Comparison of ENCODE assay signal across 17 cellular contexts in genomic region chr16:49382916-49383315, GRCh38. TPM values are rescaled to one million over a fixed set of nuclear protein-coding genes. Genes with fewer than 3 reads are reported as not detected.
A peak's percentile ranks its signal among the peaks of the same experiment; 100 is the strongest.
DNase-seq lines count a peak whose midpoint lies in the region; FAIRE-seq and TF ChIP-seq lines count a peak whose summit lies in the region.
"Had no signal": no experiment of that assay in that cellular context is flagged by ENCODE, and none has a peak within 500 bp of the region (broad histone marks: within the 10 kb centered on the region; RNA-seq: fewer than 3 reads in every experiment).

No MANE protein-coding gene starts in this region.

- no peak overlapping the region for H3K4me3 ChIP-seq in GM12864 (ENCODE audit: low read depth, low read length)
- H3K4me3 ChIP-seq in H7 (ENCODE audit: insufficient read depth, low read depth, low read length), result no peak overlapping the region
- H3K4me3 ChIP-seq in SU-DHL-6 (ENCODE audit: insufficient read depth, low read length, poor library complexity, severe bottlenecking), result no peak overlapping the region
- H3K4me3 ChIP-seq in CD8-positive, alpha-beta memory T cell (ENCODE audit: low read length), result no peak overlapping the region
- H3K4me3 ChIP-seq in hepatocyte, result no peak overlapping the region
- H3K4me3 ChIP-seq in small intestine (ENCODE audit: low read depth in 1 of 2, low read length in 2 of 2), result no peak overlapping the region
- H3K4me3 ChIP-seq: spleen had no signal

- no peak overlapping the region for H3K27ac Mint-ChIP-seq in CD8-positive, alpha-beta memory T cell
- H3K27ac Mint-ChIP-seq: activated CD4-positive, alpha-beta memory T cell treated with anti-CD3 and anti-CD28 coated beads for 36 hours had no signal

- H3K27me3 ChIP-seq in H7 (ENCODE audit: control insufficient read depth, insufficient read depth, low read length), result no peaks in the 10 kb centered on the region; the same call in 1 of the 2 replicates
- no peaks in the 10 kb centered on the region for H3K27me3 ChIP-seq in SU-DHL-6 (ENCODE audit: low read length)
- H3K27me3 ChIP-seq in CD8-positive, alpha-beta memory T cell (ENCODE audit: insufficient read depth, low read length, poor library complexity, severe bottlenecking), result no peaks in the 10 kb centered on the region
- H3K27me3 ChIP-seq in hepatocyte, result no peaks in the 10 kb centered on the region
- no peaks in the 10 kb centered on the region for H3K27me3 ChIP-seq in small intestine (ENCODE audit: control insufficient read depth in 2 of 2, insufficient read depth in 2 of 2, low read length in 2 of 2)

- H3K9me3 Mint-ChIP-seq in CD8-positive, alpha-beta memory T cell, result peaks cover 5 to 19% (median 12%) of the 10 kb centered on the region in 5 donors

- no peaks in the 10 kb centered on the region for H3F3A ChIP-seq in SU-DHL-6 (ENCODE audit: insufficient read depth)

- no peak for DNase-seq in GM12864 (ENCODE audit: low read depth)
- DNase-seq in H7, result peak; percentile 62
- DNase-seq in left kidney (ENCODE audit: low read depth, low spot score), result peak; percentile 9
- no peak for DNase-seq in CD8-positive, alpha-beta memory T cell
- no peak for DNase-seq in hepatocyte (ENCODE audit: low spot score)
- no peak for DNase-seq in small intestine
- DNase-seq: activated CD4-positive, alpha-beta memory T cell treated with anti-CD3 and anti-CD28 coated beads for 36 hours; central memory CD4-positive, alpha-beta T cell; hippocampal formation; mammary epithelial cell; NCI-H187 treated with DMSO at 0.1 percent for 48 hours; spleen had no signal

- no peaks in the 10 kb centered on the region for H3K36me3 ChIP-seq in H7 (replicated peaks; ENCODE audit: control insufficient read depth, insufficient read depth, low read length)
- no peaks in the 10 kb centered on the region for H3K36me3 ChIP-seq in SU-DHL-6 (ENCODE audit: low read length)
- no peaks in the 10 kb centered on the region for H3K36me3 ChIP-seq in CD8-positive, alpha-beta memory T cell (ENCODE audit: insufficient read depth, low read length)
- no peaks in the 10 kb centered on the region for H3K36me3 ChIP-seq in hepatocyte (replicated peaks; ENCODE audit: insufficient read depth, low read depth)
- no peaks in the 10 kb centered on the region for H3K36me3 ChIP-seq in small intestine (ENCODE audit: control insufficient read depth in 2 of 2, insufficient read depth in 2 of 2, low read length in 2 of 2)
- H3K36me3 ChIP-seq: spleen had no signal

- no peaks in the 10 kb centered on the region for H3K4me1 ChIP-seq in CD8-positive, alpha-beta memory T cell (ENCODE audit: insufficient read depth, low read length)
- no peaks in the 10 kb centered on the region for H3K4me1 ChIP-seq in hepatocyte (ENCODE audit: insufficient read depth)
- no peaks in the 10 kb centered on the region for H3K4me1 ChIP-seq in small intestine (ENCODE audit: control insufficient read depth in 2 of 2, insufficient read depth in 1 of 2, low read depth in 1 of 2, low read length in 1 of 2)
- H3K4me1 ChIP-seq: spleen had no signal

- H2AFZ ChIP-seq in SU-DHL-6 (ENCODE audit: low read depth, low read length, severe bottlenecking) (no peak overlapping the region), hepatocyte (no peak overlapping the region)

- no peaks in the 10 kb centered on the region for H4K20me1 ChIP-seq in SU-DHL-6 (ENCODE audit: low read depth, low read length)
- no peaks in the 10 kb centered on the region for H4K20me1 ChIP-seq in hepatocyte (ENCODE audit: insufficient read depth, poor library complexity, severe bottlenecking)

- H3K9me2 ChIP-seq in SU-DHL-6 (replicated peaks; ENCODE audit: insufficient read depth, low read length) (no peaks in the 10 kb centered on the region), hepatocyte (replicated peaks; ENCODE audit: insufficient read depth) (no peaks in the 10 kb centered on the region)

- H3K36me3 Mint-ChIP-seq in CD8-positive, alpha-beta memory T cell, result peaks cover 0 to 4% (median 0%) of the 10 kb centered on the region in 3 donors
- H3K36me3 Mint-ChIP-seq: activated CD4-positive, alpha-beta memory T cell treated with anti-CD3 and anti-CD28 coated beads for 36 hours had no signal

- CTCF ChIA-PET in CD8-positive, alpha-beta memory T cell (lab: Charles Lee), result no interaction called here

- peaks cover 2 to 5% of the 10 kb centered on the region in 2 donors for H3K27me3 Mint-ChIP-seq in CD8-positive, alpha-beta memory T cell
- H3K27me3 Mint-ChIP-seq: activated CD4-positive, alpha-beta memory T cell treated with anti-CD3 and anti-CD28 coated beads for 36 hours had no signal

- H3K4me3 Mint-ChIP-seq in CD8-positive, alpha-beta memory T cell, result no peak overlapping the region
- H3K4me3 Mint-ChIP-seq: activated CD4-positive, alpha-beta memory T cell treated with anti-CD3 and anti-CD28 coated beads for 36 hours had no signal

- POLR2A ChIA-PET in CD8-positive, alpha-beta memory T cell (lab: Charles Lee), result no interaction called here

- H3K4me1 Mint-ChIP-seq in CD8-positive, alpha-beta memory T cell, result no peaks in the 10 kb centered on the region

- no peak overlapping the region for H3K9ac ChIP-seq in SU-DHL-6 (ENCODE audit: low read length)

- 17% methylated on average over 1 of the region's 1 CpG for WGBS in hepatocyte (ENCODE audit: low lambda C conversion rate, missing lambda C conversion rate)
- 29 to 33% (median 31%) methylated on average over 1 of the region's 1 CpG for WGBS in small intestine, 3 donors

- TF ChIP-seq CTCF in GM12864 (IDR thresholded peaks at IDR 0.05; ENCODE audit: low read depth, low read length, missing control alignments), result peak; percentile 57
- peak; percentile 36 for TF ChIP-seq CTCF in SU-DHL-6 (IDR thresholded peaks at IDR 0.05; ENCODE audit: insufficient read depth, low read length, poor library complexity, severe bottlenecking)
- TF ChIP-seq CTCF in hepatocyte (IDR thresholded peaks at IDR 0.05; ENCODE audit: poor library complexity), result no peak

- H3K79me2 ChIP-seq in SU-DHL-6 (ENCODE audit: insufficient read depth, low read length) (no peaks in the 10 kb centered on the region), hepatocyte (no peaks in the 10 kb centered on the region)

- FAIRE-seq in small intestine (lab: Jason Lieb, UNC), result no peak

- H3K9me3 ChIP-seq in SU-DHL-6 (ENCODE audit: insufficient read depth, low read length) (no peaks in the 10 kb centered on the region), hepatocyte (ENCODE audit: low read depth) (no peaks in the 10 kb centered on the region), small intestine (ENCODE audit: control insufficient read depth, low read depth) (no peaks in the 10 kb centered on the region)
- H3K9me3 ChIP-seq in CD8-positive, alpha-beta memory T cell (ENCODE audit: low read length), result no peaks in the 10 kb centered on the region

- H3K27ac ChIP-seq in SU-DHL-6 (ENCODE audit: low read depth, low read length) (no peak overlapping the region), hepatocyte (no peak overlapping the region), small intestine (ENCODE audit: low read depth in 1 of 2, low read length in 1 of 2) (no peak overlapping the region)
- no peak overlapping the region for H3K27ac ChIP-seq in CD8-positive, alpha-beta memory T cell (ENCODE audit: low read depth, low read length)
- H3K27ac ChIP-seq: spleen had no signal

- H3K4me2 ChIP-seq in SU-DHL-6 (ENCODE audit: low read depth, low read length, poor library complexity, severe bottlenecking) (no peak overlapping the region), hepatocyte (no peak overlapping the region)

RNA-seq across cellular contexts. Expression of gene C16orf78, which starts 9.3 kb away (rescaled TPM):
- not detected in 2 replicates for total RNA-seq in H7 (2014; rRNA removed; shearing (Covaris generic))
- not detected for total RNA-seq in CD8-positive, alpha-beta memory T cell
- not detected for polyA plus RNA-seq in CD8-positive, alpha-beta memory T cell
- total RNA-seq in hepatocyte, result not detected in 2 replicates
- polyA plus RNA-seq in hepatocyte, result not detected in 2 replicates
- not detected for polyA plus RNA-seq in small intestine
- total RNA-seq: activated CD4-positive, alpha-beta memory T cell treated with anti-CD3 and anti-CD28 coated beads for 36 hours; mammary epithelial cell; omental fat pad; spleen; T-helper 2 cell treated with Interferon-gamma antibody and Interleukin-4, amounts not matched to agents 100 ng/mL and 5 ng/mL, for 36 hours had no signal
- polyA plus RNA-seq: esophagus, mammary epithelial cell, spleen, thymus had no signal

Comparison
In these comparisons a context has a peak if more than half of its experiments do, and no peak if none do; other contexts are left out.
1. DNase-seq: peak in H7 (single experiment) and left kidney (single experiment); none in GM12864 (single experiment), CD8-positive, alpha-beta memory T cell (0 of 5), hepatocyte (single experiment) and small intestine (single experiment).